In the genomic region with DNA sequence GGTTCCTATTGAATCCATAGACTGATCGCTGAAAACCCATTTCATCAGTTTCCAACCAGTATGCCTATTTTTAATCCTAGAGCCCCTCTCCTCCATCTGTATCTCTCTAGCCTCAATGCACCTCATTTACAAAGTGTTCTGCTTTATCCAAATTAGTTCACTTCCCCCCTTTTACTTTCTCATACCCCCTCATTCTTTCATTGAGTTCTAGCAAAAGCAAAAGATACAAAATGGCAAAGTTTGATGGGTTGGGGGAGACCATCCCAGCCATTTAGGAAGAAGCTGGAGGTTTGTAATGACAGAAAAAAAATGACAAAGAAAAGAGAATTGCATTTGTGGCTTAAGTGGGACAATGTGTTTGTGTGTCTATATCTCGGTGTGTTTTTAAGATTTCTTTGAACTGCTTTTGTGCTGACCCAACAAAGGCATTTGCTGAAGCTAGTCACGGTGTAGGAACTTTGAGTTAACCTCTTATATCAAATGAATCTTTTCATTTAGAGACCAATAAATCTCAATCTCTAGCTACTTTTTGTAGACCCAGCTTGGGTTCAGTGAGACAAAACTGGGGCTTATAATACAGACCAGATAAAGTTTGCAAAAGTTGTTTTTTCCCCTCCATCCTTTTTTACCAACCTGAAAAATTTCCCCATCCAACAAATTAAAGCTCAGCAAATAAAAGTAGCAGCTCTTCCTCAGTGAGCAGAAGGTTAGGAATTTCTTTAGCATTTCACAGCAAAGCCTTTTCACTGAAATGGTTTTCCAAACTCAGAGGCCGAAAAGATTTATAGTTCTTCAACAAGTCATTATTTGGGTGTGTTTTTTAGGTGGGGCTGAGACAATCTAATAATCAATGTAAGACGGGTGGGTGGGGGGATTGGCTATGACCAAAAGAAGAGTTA, we compare ENCODE assay signal across 14 cellular contexts. TPM values are rescaled to one million over a fixed set of nuclear protein-coding genes. Genes with fewer than 3 reads are reported as not detected.
DNase-seq lines count a peak whose midpoint lies in the region; TF ChIP-seq lines count a peak whose summit lies in the region.
"Had no signal": no experiment of that assay in that cellular context is flagged by ENCODE, and none has a peak within 500 bp of the region (broad histone marks: within the 10 kb centered on the region; RNA-seq: fewer than 3 reads in every experiment).

No MANE protein-coding gene starts in this region.

- 60 to 63% (median 61%) methylated on average over 5 of the region's 5 CpGs for WGBS in adrenal gland, 4 donors
- 61% methylated on average over 5 of the region's 5 CpGs for WGBS in prostate gland
- WGBS in smooth muscle cell (ENCODE audit: low lambda C conversion rate): 36% methylated on average over 5 of the region's 5 CpGs

- no peaks in the 10 kb centered on the region for H3F3A ChIP-seq in smooth muscle cell (ENCODE audit: low read depth)

- H3K4me1 ChIP-seq in ACC112 (ENCODE audit: control insufficient read depth, insufficient read depth, low read length, unreplicated experiment): peaks cover 62% of the 10 kb centered on the region
- peaks cover 14 to 38% of the 10 kb centered on the region in 2 donors for H3K4me1 ChIP-seq in adrenal gland (replicated peaks in 1 of 2)
- no peaks in the 10 kb centered on the region for H3K4me1 ChIP-seq in prostate gland (replicated peaks)
- H3K4me1 ChIP-seq in smooth muscle cell (ENCODE audit: low read depth): peaks cover 83% of the 10 kb centered on the region
- H3K4me1 ChIP-seq: colonic mucosa had no signal

- no peak overlapping the region for H3K4me2 ChIP-seq in smooth muscle cell

- H3K27ac ChIP-seq in ACC112 (ENCODE audit: low read depth, low read length): peak overlapping the region; percentile 80
- peak overlapping the region in 4 of 5 donors; percentile 15 to 90 (median 64) for H3K27ac ChIP-seq in adrenal gland
- peak overlapping the region; percentile 44 to 91 for H3K27ac ChIP-seq in prostate gland
- no peak overlapping the region for H3K27ac ChIP-seq in smooth muscle cell (ENCODE audit: low read depth)

- DNase-seq in adrenal gland (peak in 1 of 7 donors; percentile 33), fibroblast of villous mesenchyme (ENCODE audit: low read depth) (peak; percentile 50), prostate gland (ENCODE audit: low spot score) (no peak), NCI-H2107 (lab: John Stamatoyannopoulos, UW) (no peak), germinal center (ENCODE audit: low spot score) (no peak), NCI-H82 (lab: John Stamatoyannopoulos, UW) (no peak), smooth muscle cell (lab: John Stamatoyannopoulos, UW; ENCODE audit: unreplicated experiment) (no peak)
- DNase-seq: KBM-7; naive thymus-derived CD4-positive, alpha-beta T cell; NCI-H1105 treated with DMSO at 0.1 percent for 48 hours; NCI-H2227 treated with DMSO at 0.1 percent for 48 hours; stimulated activated naive CD8-positive, alpha-beta T cell treated with anti-CD3 and anti-CD28 coated beads, Interleukin-15, amount 100 ng/mL, for 72 hours had no signal

- H3K36me3 ChIP-seq in ACC112 (ENCODE audit: insufficient read depth, low read length): no peaks in the 10 kb centered on the region
- H3K36me3 ChIP-seq in adrenal gland (replicated peaks in 1 of 2): no peaks in the 10 kb centered on the region
- no peaks in the 10 kb centered on the region for H3K36me3 ChIP-seq in prostate gland
- no peaks in the 10 kb centered on the region for H3K36me3 ChIP-seq in smooth muscle cell (ENCODE audit: low read depth)
- H3K36me3 ChIP-seq: colonic mucosa had no signal

- peak overlapping the region; percentile 97 for H3K4me3 ChIP-seq in ACC112 (ENCODE audit: low read depth, low read length)
- H3K4me3 ChIP-seq in adrenal gland: no peak overlapping the region
- no peak overlapping the region for H3K4me3 ChIP-seq in fibroblast of villous mesenchyme (ENCODE audit: low read depth, low read length)
- H3K4me3 ChIP-seq in prostate gland: no peak overlapping the region
- H3K4me3 ChIP-seq in smooth muscle cell: no peak overlapping the region
- H3K4me3 ChIP-seq: colonic mucosa had no signal

- H3K27me3 ChIP-seq in ACC112 (ENCODE audit: insufficient read depth, low read length) (no peaks in the 10 kb centered on the region), adrenal gland (no peaks in the 10 kb centered on the region), prostate gland (replicated peaks; ENCODE audit: insufficient read depth) (no peaks in the 10 kb centered on the region), smooth muscle cell (ENCODE audit: low read depth) (peaks cover 99% of the 10 kb centered on the region)

- H3K9ac ChIP-seq in smooth muscle cell (ENCODE audit: low read depth): no peak overlapping the region

- H4K20me1 ChIP-seq in smooth muscle cell (ENCODE audit: low read depth): peaks cover 54% of the 10 kb centered on the region

- intact Hi-C loops in adrenal gland (cut with DNase I) (loop anchor here in 1 of 2 donors (10.0 kb wide), 1 partner anchor 874 kb away; no protein-coding TSS in a partner anchor), prostate gland (cut with DNase I) (no loop called here)

- H3K79me2 ChIP-seq in ACC112 (ENCODE audit: control insufficient read depth, insufficient read depth, low read length, unreplicated experiment) (peaks cover 93% of the 10 kb centered on the region), smooth muscle cell (ENCODE audit: low read depth) (no peaks in the 10 kb centered on the region)

- TF ChIP-seq POLR2A in adrenal gland (IDR thresholded peaks at IDR 0.05) (no peak), prostate gland (IDR thresholded peaks at IDR 0.05) (no peak)

- H2AFZ ChIP-seq in ACC112 (ENCODE audit: low read length, unreplicated experiment): no peak overlapping the region
- no peak overlapping the region for H2AFZ ChIP-seq in smooth muscle cell (ENCODE audit: low read depth)

- no peaks in the 10 kb centered on the region for H3K9me3 ChIP-seq in adrenal gland (replicated peaks in 1 of 3)
- H3K9me3 ChIP-seq in prostate gland: no peaks in the 10 kb centered on the region
- H3K9me3 ChIP-seq in smooth muscle cell (replicated peaks; ENCODE audit: low read depth): no peaks in the 10 kb centered on the region
- H3K9me3 ChIP-seq: colonic mucosa had no signal

- TF ChIP-seq CTCF in adrenal gland (IDR thresholded peaks at IDR 0.05) (no peak), fibroblast of villous mesenchyme (IDR thresholded peaks at IDR 0.05; ENCODE audit: insufficient read depth, low read depth, low read length) (no peak), prostate gland (IDR thresholded peaks at IDR 0.05) (no peak), smooth muscle cell (IDR thresholded peaks at IDR 0.05; ENCODE audit: borderline replicate concordance, insufficient read depth, poor library complexity, severe bottlenecking) (no peak)

RNA-seq across cellular contexts. Expression of a gene that starts 18.8 kb away (rescaled TPM):
- total RNA-seq in adrenal gland: 100 to 1,000 TPM in 2 of 8 donors, 10 to 100 TPM in 6; 22.3 to 113 (median 54.8) TPM
- 10 to 100 TPM; 27.3 to 67.9 (median 37.3) TPM for polyA plus RNA-seq in adrenal gland
- 73.1 and 96.3 TPM in 2 replicates for total RNA-seq in fibroblast of villous mesenchyme
- total RNA-seq in prostate gland: 10 to 100 TPM; 48.7 to 58.1 TPM
- 4.5 and 9.8 TPM in 2 replicates for total RNA-seq in smooth muscle cell
- polyA plus RNA-seq in smooth muscle cell: 4.7 and 11.3 TPM in 2 replicates
- total RNA-seq: naive thymus-derived CD4-positive, alpha-beta T cell had no signal
- polyA plus RNA-seq: naive thymus-derived CD4-positive, alpha-beta T cell had no signal
